Comparison of ENCODE assay signal across 10 cellular contexts in the genomic region with DNA sequence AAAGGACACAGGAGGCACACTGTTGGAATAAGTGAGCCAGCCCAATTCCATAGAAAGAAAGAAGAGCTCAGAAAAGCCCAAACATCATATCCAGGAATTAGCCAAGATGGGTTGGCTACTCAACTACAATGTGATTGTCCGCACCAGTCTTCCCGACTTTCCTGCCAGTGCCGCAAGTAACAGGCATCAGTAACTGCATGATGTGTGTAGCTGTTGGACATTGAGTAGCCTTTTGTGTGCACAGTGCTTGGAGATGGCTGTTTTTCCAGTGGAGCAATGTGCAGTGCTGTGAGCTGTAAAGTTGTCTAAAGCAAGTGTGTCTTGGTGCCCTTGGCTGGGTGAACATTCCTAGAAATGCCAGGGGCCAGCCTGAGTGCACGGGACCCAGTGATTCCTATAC.
"Had no signal": no experiment of that assay in that cellular context is flagged by ENCODE, and none has a peak within 500 bp of the region (broad histone marks: within the 10 kb centered on the region; RNA-seq: fewer than 3 reads in every experiment).

No MANE protein-coding gene starts in this region.

- ATAC-seq: esophagus mucosa had no signal

- FAIRE-seq: small intestine had no signal

- H3K4me3 ChIP-seq: right atrium auricular region had no signal

- H3K4me3 Mint-ChIP-seq: type B pancreatic cell had no signal

- H3K27me3 ChIP-seq: right atrium auricular region had no signal

- DNase-seq: activated CD4-positive, alpha-beta T cell treated with anti-CD3 and anti-CD28 coated beads for 1 hour; activated CD4-positive, alpha-beta T cell treated with anti-CD3 and anti-CD28 coated beads, Interleukin-2, amount 50 U/mL, for 48 hours; central memory CD4-positive, alpha-beta T cell; hippocampal formation; kidney glomerular epithelial cell; small intestine; T1000 had no signal

- H3K9me3 ChIP-seq: right atrium auricular region had no signal

- H3K27ac ChIP-seq: right atrium auricular region had no signal

- H3K27ac Mint-ChIP-seq: type B pancreatic cell had no signal

- H3K4me1 ChIP-seq: right atrium auricular region had no signal

- H3K27me3 Mint-ChIP-seq: type B pancreatic cell had no signal

- H3K9me3 Mint-ChIP-seq: type B pancreatic cell had no signal
